Comparison of ENCODE assay signal across 28 cellular contexts in genomic region chr5:15803280-15803679, GRCh38.
"Had no signal": no experiment of that assay in that cellular context is flagged by ENCODE, and none has a peak within 500 bp of the region (broad histone marks: within the 10 kb centered on the region; RNA-seq: fewer than 3 reads in every experiment).

No MANE protein-coding gene starts in this region.

- FAIRE-seq: colon, endometrium, endothelial cell of umbilical vein, frontal cortex had no signal

- DNase-seq: colonic mucosa; cortex of kidney; dermis blood vessel endothelial cell; dorsolateral prefrontal cortex; effector CD4-positive, alpha-beta T cell; effector CD8-positive, alpha-beta T cell; effector memory CD4-positive, alpha-beta T cell; effector memory CD8-positive, alpha-beta T cell; endodermal cell; erythroblast; esophagus squamous epithelium; foreskin fibroblast; foreskin keratinocyte; foreskin melanocyte; gastrocnemius medialis; glutamatergic neuron; head of caudate nucleus; heart left ventricle; heart right ventricle had no signal

- H3K4me3 ChIP-seq: colonic mucosa, coronary artery, dorsolateral prefrontal cortex, esophagus muscularis mucosa, esophagus squamous epithelium, gastrocnemius medialis, gastroesophageal sphincter, heart left ventricle, heart right ventricle had no signal

- H3K4me1 ChIP-seq: colonic mucosa, foreskin keratinocyte had no signal

- H3K27ac ChIP-seq: colonic mucosa, coronary artery, dorsolateral prefrontal cortex, epithelial cell of prostate, esophagus muscularis mucosa, esophagus squamous epithelium, foreskin keratinocyte, gastrocnemius medialis, gastroesophageal sphincter, heart left ventricle, heart right ventricle had no signal

- H3K9me3 ChIP-seq: colonic mucosa, gastrocnemius medialis, gastroesophageal sphincter had no signal

- H3K36me3 ChIP-seq: colonic mucosa, esophagus muscularis mucosa, esophagus squamous epithelium, gastrocnemius medialis, gastroesophageal sphincter, heart left ventricle, heart right ventricle had no signal

- ATAC-seq: effector memory CD8-positive, alpha-beta T cell; esophagus mucosa; foreskin keratinocyte; gastrocnemius medialis; gastroesophageal sphincter; heart left ventricle; heart right ventricle had no signal

- H3K27me3 ChIP-seq: colonic mucosa, dorsolateral prefrontal cortex, esophagus muscularis mucosa, esophagus squamous epithelium, foreskin keratinocyte, gastrocnemius medialis, gastroesophageal sphincter, heart left ventricle, heart right ventricle had no signal
